ENCODE assay signal across 18 cellular contexts in the genomic region with DNA sequence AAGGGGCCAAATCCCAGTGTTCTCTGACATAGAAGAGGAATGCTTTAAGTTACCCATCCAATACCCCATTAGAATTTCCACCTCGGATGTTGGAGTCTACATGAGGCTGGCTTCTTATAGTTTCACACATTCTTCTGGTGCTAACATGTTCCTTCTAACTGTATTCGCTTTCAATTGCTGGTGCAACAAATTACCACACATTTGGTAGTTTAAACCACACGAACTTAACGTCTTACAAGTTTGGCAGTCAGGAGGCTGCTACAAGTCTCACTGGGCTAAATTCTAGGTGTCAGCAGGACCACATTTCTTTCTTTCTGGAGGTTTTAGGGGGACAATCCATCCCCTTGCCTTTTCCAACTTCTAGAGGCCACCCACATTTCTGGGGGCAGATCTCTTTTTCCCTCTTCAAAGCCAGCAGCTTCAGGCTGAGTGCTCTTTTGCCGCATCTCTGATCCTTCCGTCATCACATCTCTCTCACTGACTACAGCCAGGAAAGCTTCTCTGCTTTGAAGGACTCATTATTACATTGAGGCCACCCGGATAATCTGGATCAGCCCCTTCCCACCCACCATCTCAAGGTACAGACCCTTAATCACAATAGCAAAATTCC. TPM values are rescaled to one million over a fixed set of nuclear protein-coding genes. Genes with fewer than 3 reads are reported as not detected.
"Had no signal": no experiment of that assay in that cellular context is flagged by ENCODE, and none has a peak within 500 bp of the region (broad histone marks: within the 10 kb centered on the region; RNA-seq: fewer than 3 reads in every experiment).

No MANE protein-coding gene starts in this region.

- H3K27ac ChIP-seq: suprapubic skin had no signal

- H3K4me1 ChIP-seq: breast epithelium, right atrium auricular region had no signal

- H3K4me3 ChIP-seq: breast epithelium, left lung, right atrium auricular region, smooth muscle cell, suprapubic skin had no signal

- ATAC-seq: left lung; naive thymus-derived CD8-positive, alpha-beta T cell had no signal

- H3K27me3 ChIP-seq: breast epithelium, left lung, right atrium auricular region, suprapubic skin had no signal

- DNase-seq: activated CD4-positive, CD25-positive, alpha-beta regulatory T cell treated with anti-CD3 and anti-CD28 coated beads, Interleukin-2, amount 50 U/mL, for 72 hours; activated naive CD4-positive, alpha-beta T cell; activated naive CD8-positive, alpha-beta T cell treated with anti-CD3 and anti-CD28 coated beads, Interleukin-2, amount 10 ng/mL, durations not matched to agents 7 days and 5 days; anterior cingulate cortex; cerebellar nuclear complex; effector memory CD4-positive, alpha-beta T cell; foreskin fibroblast; hippocampal formation; left lung; naive thymus-derived CD8-positive, alpha-beta T cell; nucleus accumbens; T1000 had no signal

- H3K36me3 ChIP-seq: breast epithelium, left lung, right atrium auricular region, suprapubic skin had no signal

- FAIRE-seq: keratinocyte had no signal

- H3K9me3 ChIP-seq: breast epithelium, left lung, right atrium auricular region, suprapubic skin had no signal

RNA-seq across cellular contexts. Expression of a gene that starts 5.1 kb away (rescaled TPM):
- total RNA-seq: activated T-helper 1 cell treated with anti-CD3 and anti-CD28 coated beads, Interleukin-12 subunit alpha, Interleukin-12 subunit beta, Interleukin-2, Interleukin-4 antibody, amounts not matched to agents 30 ng/mL and 10 ng/mL and 1 ng/mL, durations not matched to agents 14 hours and 24 hours and 36 hours had no signal
- polyA plus RNA-seq: naive thymus-derived CD8-positive, alpha-beta T cell; smooth muscle cell had no signal
